ENCODE assay signal across 16 cellular contexts in the genomic region with DNA sequence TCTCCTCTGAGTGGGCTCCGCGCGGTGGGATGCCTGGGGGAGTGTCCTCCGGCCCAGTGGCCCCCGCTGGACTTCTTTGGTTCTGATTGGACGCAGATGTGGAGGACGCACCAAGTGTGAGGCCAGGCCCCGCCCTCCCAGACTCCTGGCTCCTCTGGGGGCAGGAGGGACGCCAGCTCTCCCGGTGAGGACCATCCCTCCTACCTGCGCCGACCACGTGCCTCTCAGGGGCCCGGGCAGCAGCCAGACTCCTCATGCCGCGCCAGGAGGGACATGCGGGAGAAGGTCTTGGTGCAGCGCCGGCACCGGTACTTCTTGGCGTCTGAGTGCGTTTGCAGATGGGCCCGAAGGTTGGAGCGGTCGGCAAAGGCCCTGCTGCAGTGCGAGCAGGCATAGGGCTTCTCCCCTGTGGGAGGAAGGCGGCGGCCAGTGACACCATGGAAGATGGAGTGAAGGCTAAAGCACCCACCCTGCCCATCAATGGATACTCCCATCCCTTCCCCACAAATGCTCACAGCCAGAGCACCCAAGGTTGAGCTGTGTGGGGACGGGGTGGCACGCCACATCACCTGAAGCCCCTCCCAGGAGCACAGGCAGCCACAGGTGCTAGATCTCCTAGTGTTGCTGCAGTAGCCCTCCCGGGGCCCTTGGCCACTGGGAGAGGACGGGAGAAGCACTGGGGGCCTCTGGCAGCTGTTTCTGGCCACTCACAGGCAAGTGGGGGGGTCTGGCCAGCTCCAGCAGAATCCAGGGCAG. TPM values are rescaled to one million over a fixed set of nuclear protein-coding genes. Genes with fewer than 3 reads are reported as not detected.
A peak's percentile ranks its signal among the peaks of the same experiment; 100 is the strongest.
DNase-seq lines count a peak whose midpoint lies in the region; ATAC-seq, FAIRE-seq and TF ChIP-seq lines count a peak whose summit lies in the region.
"Had no signal": no experiment of that assay in that cellular context is flagged by ENCODE, and none has a peak within 500 bp of the region (broad histone marks: within the 10 kb centered on the region; RNA-seq: fewer than 3 reads in every experiment).

No MANE protein-coding gene starts in this region.

- no peak for TF ChIP-seq RAD21 in HepG2 (CRISPR knock-in tag; IDR thresholded peaks at IDR 0.05)

- H3K79me2 ChIP-seq in HepG2 (ENCODE audit: insufficient read depth, low read length) = no peaks in the 10 kb centered on the region

- peaks cover 5% of the 10 kb centered on the region for H3K4me1 ChIP-seq in RWPE2 (ENCODE audit: insufficient read depth, poor library complexity, severe bottlenecking)
- peaks cover 36% of the 10 kb centered on the region for H3K4me1 ChIP-seq in HepG2 (ENCODE audit: insufficient read depth, low read length)

- H3K27ac ChIP-seq in RWPE2 (ENCODE audit: poor library complexity, severe bottlenecking) (no peak overlapping the region), HepG2 (ENCODE audit: extremely low read length, insufficient read depth, low read length) (no peak overlapping the region)
- H3K27ac ChIP-seq: RWPE1 had no signal

- no peak for TF ChIP-seq CTCF in RWPE2 (IDR thresholded peaks at IDR 0.05; ENCODE audit: poor library complexity, severe bottlenecking)
- no peak for TF ChIP-seq CTCF in HepG2 (CRISPR knock-in tag; IDR thresholded peaks at IDR 0.05)

- CTCF ChIA-PET in HepG2 (lab: Yijun Ruan, JAX; ENCODE audit: low intra/inter-chr PET ratio, low total read pairs) = no interaction called here

- POLR2A ChIA-PET in HepG2 (lab: Yijun Ruan, JAX) = no interaction called here

- H3K9ac ChIP-seq in HepG2 (ENCODE audit: insufficient read depth, low read depth, low read length) = no peak overlapping the region

- FAIRE-seq in HepG2 (lab: Jason Lieb, UNC) = no peak

- no peak overlapping the region for H3K4me3 ChIP-seq in RWPE2 (ENCODE audit: severe bottlenecking)
- H3K4me3 ChIP-seq in HepG2 (replicated peaks in 1 of 3; ENCODE audit: insufficient read depth in 1 of 3, low read depth in 2 of 3, low read length in 3 of 3) = no peak overlapping the region

- no peak overlapping the region for H2AFZ ChIP-seq in HepG2 (ENCODE audit: low read length)

- peak; percentile 28 for DNase-seq in NCI-H82 (lab: John Stamatoyannopoulos, UW)
- no peak for DNase-seq in NCI-H82 treated with DMSO at 0.1 percent for 48 hours (lab: John Stamatoyannopoulos, UW; ENCODE audit: unreplicated experiment)
- DNase-seq in RWPE2 (ENCODE audit: low spot score) = peak; percentile 65
- DNase-seq in HepG2 (ENCODE audit: low spot score) = no peak
- no peak for DNase-seq in NOMO-1 (lab: John Stamatoyannopoulos, UW; ENCODE audit: unreplicated experiment in 2 of 2)
- no peak for DNase-seq in GM19238 (ENCODE audit: insufficient read length, low spot score)
- no peak for DNase-seq in NCI-H1048 (lab: John Stamatoyannopoulos, UW)
- DNase-seq in SIG-M5 (lab: John Stamatoyannopoulos, UW) = no peak
- DNase-seq: KBM-7; NCI-H146; NCI-H510A treated with DMSO at 0.1 percent for 48 hours; NK-92 treated with Interleukin-12 subunit alpha and Interleukin-12 subunit beta, amount 100 ng/mL, for 24 hours had no signal

- in situ Hi-C loops in HepG2 (cut with HindIII; ENCODE audit: extremely low pct_ligation_motif_present, low pct_unique_long_range_greater_than_20kb) = no loop called here

- H3K27me3 ChIP-seq in RWPE2 (ENCODE audit: insufficient read depth, poor library complexity, severe bottlenecking) (peaks cover 11% of the 10 kb centered on the region), HepG2 (ENCODE audit: control insufficient read depth in 1 of 2, insufficient read depth in 2 of 2, low read length in 2 of 2) (peaks cover 7 to 23% of the 10 kb centered on the region in 2 experiments; a peak in 4 of 5 replicates)

- BruUV-seq in HepG2 (replicated peaks; lab: Mats Ljungman, UMichigan) = no TSS peak

- H4K20me1 ChIP-seq in HepG2 (ENCODE audit: insufficient read depth, low read length) = peaks cover 5% of the 10 kb centered on the region; the same call in 1 of the 2 replicates

- no peaks in the 10 kb centered on the region for H3K36me3 ChIP-seq in RWPE2 (ENCODE audit: low read depth)
- H3K36me3 ChIP-seq in HepG2 (replicated peaks in 1 of 2; ENCODE audit: control insufficient read depth in 1 of 2, insufficient read depth in 2 of 2, low read length in 2 of 2) = no peaks in the 10 kb centered on the region; a peak in 1 of 5 replicates

- TF ChIP-seq POLR2A in HepG2 (IDR thresholded peaks at IDR 0.05; ENCODE audit: insufficient read depth in 1 of 2, low read depth in 2 of 2, low read length in 2 of 2) = no peak

- no peak overlapping the region for H3K4me2 ChIP-seq in HepG2 (ENCODE audit: low read depth, low read length)

- no peak for TF ChIP-seq EP300 in HepG2 (IDR thresholded peaks at IDR 0.05; ENCODE audit: low read depth in 2 of 2, low read length in 2 of 2)
- TF ChIP-seq EP300 in HepG2 (CRISPR knock-in tag; IDR thresholded peaks at IDR 0.05; ENCODE audit: borderline replicate concordance) = no peak

- ATAC-seq in RWPE2 (ENCODE audit: low read depth) (peak; percentile 8; the same call in 1 of the 3 replicates), HepG2 (no peak)
- ATAC-seq: HCT116 had no signal

- intact Hi-C loops in HepG2 (cut with micrococcal nuclease; ENCODE audit: unreplicated experiment) = no loop called here

- H3K9me3 ChIP-seq in RWPE2 (ENCODE audit: severe bottlenecking) (no peaks in the 10 kb centered on the region), HepG2 (ENCODE audit: low read length) (no peaks in the 10 kb centered on the region)

- WGBS in HepG2 (ENCODE audit: low lambda C conversion rate) = 63% methylated on average over 15 of the region's 32 CpGs

RNA-seq across cellular contexts. Expression of gene SNAI3, which starts 7.9 kb away (rescaled TPM):
- 0.09 and 0.18 TPM in 2 replicates for total RNA-seq in HepG2 (2016; rRNA removed; fragmentation: Illumina TruSeq; extraction: Trizol)
- not detected in 2 replicates for total RNA-seq in HepG2 (2016; cell fraction: cytosol; rRNA removed; fragmentation: Illumina TruSeq; extraction: Trizol; ENCODE audit: low read depth)
- total RNA-seq in HepG2 (2016; cell fraction: insoluble cytoplasmic fraction; rRNA removed; fragmentation: Illumina TruSeq; extraction: Trizol) = 0.13 and 0.17 TPM in 2 replicates
- 0.12 TPM in 1 of 2 replicates, not detected in the other for total RNA-seq in HepG2 (2016; cell fraction: membrane; rRNA removed; fragmentation: Illumina TruSeq; extraction: Trizol)
- not detected in 2 replicates for total RNA-seq in HepG2 (2016; cell fraction: nucleus; rRNA removed; fragmentation: Illumina TruSeq; extraction: Trizol)
- polyA plus RNA-seq in HepG2 (2011; rRNA removed) = 0.18 and 0.40 TPM in 2 replicates
- polyA plus RNA-seq in HepG2 (2011; cell fraction: cytosol; rRNA removed) = 0.18 and 0.44 TPM in 2 replicates
- polyA plus RNA-seq in HepG2 (2011; cell fraction: nucleus; rRNA removed) = 0.35 and 0.64 TPM in 2 replicates
- 0.40 and 0.47 TPM in 2 replicates for polyA plus RNA-seq in HepG2 (2012)
- 0.08 TPM in 1 of 2 replicates, not detected in the other for polyA plus RNA-seq in HepG2 (2016; cell fraction: cytosol; fragmentation: Illumina TruSeq; extraction: Trizol; ENCODE audit: low read depth)
- polyA plus RNA-seq in HepG2 (2016; cell fraction: insoluble cytoplasmic fraction; fragmentation: Illumina TruSeq; extraction: Trizol; ENCODE audit: low read depth) = 0.26 TPM in 1 of 2 replicates, not detected in the other
- 0.15 and 0.21 TPM in 2 replicates for polyA plus RNA-seq in HepG2 (2016; cell fraction: membrane; fragmentation: Illumina TruSeq; extraction: Trizol; ENCODE audit: low read depth)
- 0.27 TPM in 1 of 2 replicates, not detected in the other for polyA plus RNA-seq in HepG2 (2016; cell fraction: nucleus; fragmentation: Illumina TruSeq; extraction: Trizol; ENCODE audit: insufficient read depth, low read depth)
- polyA minus RNA-seq in HepG2 (2011; rRNA and poly(A)+ RNA removed; ENCODE audit: low replicate concordance) = 0.84 TPM in 1 of 2 replicates, not detected in the other
- polyA minus RNA-seq in HepG2 (2011; cell fraction: cytosol; rRNA and poly(A)+ RNA removed) = not detected in 2 replicates
- not detected in 2 replicates for polyA minus RNA-seq in HepG2 (2011; cell fraction: nucleus; rRNA and poly(A)+ RNA removed)
- total RNA-seq: A172, SK-MEL-5 had no signal

RNA-seq across cellular contexts. Expression of gene MVD, which starts 15.5 kb away (rescaled TPM):
- 128 and 187 TPM in 2 replicates for total RNA-seq in HepG2 (2016; rRNA removed; fragmentation: Illumina TruSeq; extraction: Trizol)
- total RNA-seq in HepG2 (2016; cell fraction: cytosol; rRNA removed; fragmentation: Illumina TruSeq; extraction: Trizol; ENCODE audit: low read depth) = 86.8 and 92.1 TPM in 2 replicates
- total RNA-seq in HepG2 (2016; cell fraction: insoluble cytoplasmic fraction; rRNA removed; fragmentation: Illumina TruSeq; extraction: Trizol) = 110 and 194 TPM in 2 replicates
- total RNA-seq in HepG2 (2016; cell fraction: membrane; rRNA removed; fragmentation: Illumina TruSeq; extraction: Trizol) = 93.3 and 93.5 TPM in 2 replicates
- 150 and 173 TPM in 2 replicates for total RNA-seq in HepG2 (2016; cell fraction: nucleus; rRNA removed; fragmentation: Illumina TruSeq; extraction: Trizol)
- 28.1 and 68.9 TPM in 2 replicates for polyA plus RNA-seq in HepG2 (2011; rRNA removed)
- polyA plus RNA-seq in HepG2 (2011; cell fraction: cytosol; rRNA removed) = 33.1 and 34.9 TPM in 2 replicates
- polyA plus RNA-seq in HepG2 (2011; cell fraction: nucleus; rRNA removed) = 340 and 407 TPM in 2 replicates
- 81.3 and 104 TPM in 2 replicates for polyA plus RNA-seq in HepG2 (2012)
- polyA plus RNA-seq in HepG2 (2016; cell fraction: cytosol; fragmentation: Illumina TruSeq; extraction: Trizol; ENCODE audit: low read depth) = 49.5 and 55.8 TPM in 2 replicates
- polyA plus RNA-seq in HepG2 (2016; cell fraction: insoluble cytoplasmic fraction; fragmentation: Illumina TruSeq; extraction: Trizol; ENCODE audit: low read depth) = 117 and 128 TPM in 2 replicates
- 64.4 TPM in 2 replicates for polyA plus RNA-seq in HepG2 (2016; cell fraction: membrane; fragmentation: Illumina TruSeq; extraction: Trizol; ENCODE audit: low read depth)
- polyA plus RNA-seq in HepG2 (2016; cell fraction: nucleus; fragmentation: Illumina TruSeq; extraction: Trizol; ENCODE audit: insufficient read depth, low read depth) = 435 and 459 TPM in 2 replicates
- polyA minus RNA-seq in HepG2 (2011; rRNA and poly(A)+ RNA removed; ENCODE audit: low replicate concordance) = 8.9 and 43.8 TPM in 2 replicates
- 24.2 and 37.5 TPM in 2 replicates for polyA minus RNA-seq in HepG2 (2011; cell fraction: cytosol; rRNA and poly(A)+ RNA removed)
- 34.4 and 55.3 TPM in 2 replicates for polyA minus RNA-seq in HepG2 (2011; cell fraction: nucleus; rRNA and poly(A)+ RNA removed)

RNA-seq across cellular contexts. Expression of gene CYBA, which starts 27.5 kb away (rescaled TPM):
- total RNA-seq in HepG2 (2016; rRNA removed; fragmentation: Illumina TruSeq; extraction: Trizol) = 84.2 and 250 TPM in 2 replicates
- 92.1 and 114 TPM in 2 replicates for total RNA-seq in HepG2 (2016; cell fraction: cytosol; rRNA removed; fragmentation: Illumina TruSeq; extraction: Trizol; ENCODE audit: low read depth)
- total RNA-seq in HepG2 (2016; cell fraction: insoluble cytoplasmic fraction; rRNA removed; fragmentation: Illumina TruSeq; extraction: Trizol) = 90.4 and 246 TPM in 2 replicates
- 55.3 and 74.3 TPM in 2 replicates for total RNA-seq in HepG2 (2016; cell fraction: membrane; rRNA removed; fragmentation: Illumina TruSeq; extraction: Trizol)
- 170 and 197 TPM in 2 replicates for total RNA-seq in HepG2 (2016; cell fraction: nucleus; rRNA removed; fragmentation: Illumina TruSeq; extraction: Trizol)
- polyA plus RNA-seq in HepG2 (2011; rRNA removed) = 196 and 258 TPM in 2 replicates
- 338 and 484 TPM in 2 replicates for polyA plus RNA-seq in HepG2 (2011; cell fraction: cytosol; rRNA removed)
- 620 and 660 TPM in 2 replicates for polyA plus RNA-seq in HepG2 (2011; cell fraction: nucleus; rRNA removed)
- 207 and 213 TPM in 2 replicates for polyA plus RNA-seq in HepG2 (2012)
- 111 and 128 TPM in 2 replicates for polyA plus RNA-seq in HepG2 (2016; cell fraction: cytosol; fragmentation: Illumina TruSeq; extraction: Trizol; ENCODE audit: low read depth)
- 97.6 and 108 TPM in 2 replicates for polyA plus RNA-seq in HepG2 (2016; cell fraction: insoluble cytoplasmic fraction; fragmentation: Illumina TruSeq; extraction: Trizol; ENCODE audit: low read depth)
- 58.9 and 66.6 TPM in 2 replicates for polyA plus RNA-seq in HepG2 (2016; cell fraction: membrane; fragmentation: Illumina TruSeq; extraction: Trizol; ENCODE audit: low read depth)
- 462 and 471 TPM in 2 replicates for polyA plus RNA-seq in HepG2 (2016; cell fraction: nucleus; fragmentation: Illumina TruSeq; extraction: Trizol; ENCODE audit: insufficient read depth, low read depth)
- 170 and 432 TPM in 2 replicates for polyA minus RNA-seq in HepG2 (2011; rRNA and poly(A)+ RNA removed; ENCODE audit: low replicate concordance)
- polyA minus RNA-seq in HepG2 (2011; cell fraction: cytosol; rRNA and poly(A)+ RNA removed) = 173 and 183 TPM in 2 replicates
- polyA minus RNA-seq in HepG2 (2011; cell fraction: nucleus; rRNA and poly(A)+ RNA removed) = 79.1 and 82.6 TPM in 2 replicates

RNA-seq across cellular contexts. Expression of gene RNF166, which starts 27.8 kb away (rescaled TPM):
- total RNA-seq in HepG2 (2016; rRNA removed; fragmentation: Illumina TruSeq; extraction: Trizol) = 15.1 and 23.0 TPM in 2 replicates
- 36.0 and 37.2 TPM in 2 replicates for total RNA-seq in HepG2 (2016; cell fraction: cytosol; rRNA removed; fragmentation: Illumina TruSeq; extraction: Trizol; ENCODE audit: low read depth)
- total RNA-seq in HepG2 (2016; cell fraction: insoluble cytoplasmic fraction; rRNA removed; fragmentation: Illumina TruSeq; extraction: Trizol) = 17.3 and 23.3 TPM in 2 replicates
- total RNA-seq in HepG2 (2016; cell fraction: membrane; rRNA removed; fragmentation: Illumina TruSeq; extraction: Trizol) = 41.6 and 45.9 TPM in 2 replicates
- 14.0 and 14.1 TPM in 2 replicates for total RNA-seq in HepG2 (2016; cell fraction: nucleus; rRNA removed; fragmentation: Illumina TruSeq; extraction: Trizol)
- 21.4 and 26.2 TPM in 2 replicates for polyA plus RNA-seq in HepG2 (2011; rRNA removed)
- 14.8 and 24.4 TPM in 2 replicates for polyA plus RNA-seq in HepG2 (2011; cell fraction: cytosol; rRNA removed)
- polyA plus RNA-seq in HepG2 (2011; cell fraction: nucleus; rRNA removed) = 83.8 and 91.3 TPM in 2 replicates
- 12.2 and 16.1 TPM in 2 replicates for polyA plus RNA-seq in HepG2 (2012)
- polyA plus RNA-seq in HepG2 (2016; cell fraction: cytosol; fragmentation: Illumina TruSeq; extraction: Trizol; ENCODE audit: low read depth) = 22.9 and 25.4 TPM in 2 replicates
- polyA plus RNA-seq in HepG2 (2016; cell fraction: insoluble cytoplasmic fraction; fragmentation: Illumina TruSeq; extraction: Trizol; ENCODE audit: low read depth) = 19.2 and 20.2 TPM in 2 replicates
- polyA plus RNA-seq in HepG2 (2016; cell fraction: membrane; fragmentation: Illumina TruSeq; extraction: Trizol; ENCODE audit: low read depth) = 32.0 and 34.1 TPM in 2 replicates
- polyA plus RNA-seq in HepG2 (2016; cell fraction: nucleus; fragmentation: Illumina TruSeq; extraction: Trizol; ENCODE audit: insufficient read depth, low read depth) = 36.7 and 43.4 TPM in 2 replicates
- polyA minus RNA-seq in HepG2 (2011; rRNA and poly(A)+ RNA removed; ENCODE audit: low replicate concordance) = 11.5 and 25.6 TPM in 2 replicates
- polyA minus RNA-seq in HepG2 (2011; cell fraction: cytosol; rRNA and poly(A)+ RNA removed) = 12.9 and 17.8 TPM in 2 replicates
- 14.2 and 18.7 TPM in 2 replicates for polyA minus RNA-seq in HepG2 (2011; cell fraction: nucleus; rRNA and poly(A)+ RNA removed)

RNA-seq across cellular contexts. Expression of gene CTU2, which starts 27.9 kb away (rescaled TPM):
- total RNA-seq in HepG2 (2016; rRNA removed; fragmentation: Illumina TruSeq; extraction: Trizol) = 21.9 TPM in 2 replicates
- total RNA-seq in HepG2 (2016; cell fraction: cytosol; rRNA removed; fragmentation: Illumina TruSeq; extraction: Trizol; ENCODE audit: low read depth) = 11.4 and 12.8 TPM in 2 replicates
- total RNA-seq in HepG2 (2016; cell fraction: insoluble cytoplasmic fraction; rRNA removed; fragmentation: Illumina TruSeq; extraction: Trizol) = 16.8 and 22.4 TPM in 2 replicates
- total RNA-seq in HepG2 (2016; cell fraction: membrane; rRNA removed; fragmentation: Illumina TruSeq; extraction: Trizol) = 13.8 and 15.9 TPM in 2 replicates
- 16.7 and 17.2 TPM in 2 replicates for total RNA-seq in HepG2 (2016; cell fraction: nucleus; rRNA removed; fragmentation: Illumina TruSeq; extraction: Trizol)
- polyA plus RNA-seq in HepG2 (2011; rRNA removed) = 13.3 and 18.5 TPM in 2 replicates
- 11.8 and 19.4 TPM in 2 replicates for polyA plus RNA-seq in HepG2 (2011; cell fraction: cytosol; rRNA removed)
- polyA plus RNA-seq in HepG2 (2011; cell fraction: nucleus; rRNA removed) = 63.3 and 73.6 TPM in 2 replicates
- 11.6 and 15.1 TPM in 2 replicates for polyA plus RNA-seq in HepG2 (2012)
- 12.4 and 16.5 TPM in 2 replicates for polyA plus RNA-seq in HepG2 (2016; cell fraction: cytosol; fragmentation: Illumina TruSeq; extraction: Trizol; ENCODE audit: low read depth)
- 20.9 and 22.4 TPM in 2 replicates for polyA plus RNA-seq in HepG2 (2016; cell fraction: insoluble cytoplasmic fraction; fragmentation: Illumina TruSeq; extraction: Trizol; ENCODE audit: low read depth)
- polyA plus RNA-seq in HepG2 (2016; cell fraction: membrane; fragmentation: Illumina TruSeq; extraction: Trizol; ENCODE audit: low read depth) = 13.3 and 14.9 TPM in 2 replicates
- polyA plus RNA-seq in HepG2 (2016; cell fraction: nucleus; fragmentation: Illumina TruSeq; extraction: Trizol; ENCODE audit: insufficient read depth, low read depth) = 39.4 and 44.9 TPM in 2 replicates
- polyA minus RNA-seq in HepG2 (2011; rRNA and poly(A)+ RNA removed; ENCODE audit: low replicate concordance) = 23.1 and 25.7 TPM in 2 replicates
- polyA minus RNA-seq in HepG2 (2011; cell fraction: cytosol; rRNA and poly(A)+ RNA removed) = 15.2 and 18.6 TPM in 2 replicates
- 19.3 and 20.7 TPM in 2 replicates for polyA minus RNA-seq in HepG2 (2011; cell fraction: nucleus; rRNA and poly(A)+ RNA removed)

Comparison
In these comparisons a context has a peak if more than half of its experiments do, and no peak if none do; other contexts are left out.
1. DNase-seq: peak in NCI-H82 (single experiment) and RWPE2 (single experiment); none in NCI-H82 treated with DMSO at 0.1 percent for 48 hours (single experiment), HepG2 (single experiment), NOMO-1 (0 of 2), GM19238 (single experiment), NCI-H1048 (single experiment) and SIG-M5 (single experiment).